1 cellular context compared by ENCODE assay signal in genomic region chr7:36048902-36049240, GRCh38.
TF ChIP-seq lines count a peak whose summit lies in the region.

No MANE protein-coding gene starts in this region.

TF ChIP-seq in GM23338, 12 proteins besides CTCF, POLR2A, EP300 and RAD21 (continued from another document):
- TF ChIP-seq ZNF462 (CRISPR knock-in tag; IDR thresholded peaks at IDR 0.05) (no peak), EZH2phosphoT487 (IDR thresholded peaks at IDR 0.05; ENCODE audit: unreplicated experiment) (no peak), POLR2AphosphoS5 (IDR thresholded peaks at IDR 0.05; ENCODE audit: low read depth) (no peak), ETS1 (IDR thresholded peaks at IDR 0.05) (no peak)
TF ChIP-seq in GM23338: peak in this region for 0.
